In the genomic region with DNA sequence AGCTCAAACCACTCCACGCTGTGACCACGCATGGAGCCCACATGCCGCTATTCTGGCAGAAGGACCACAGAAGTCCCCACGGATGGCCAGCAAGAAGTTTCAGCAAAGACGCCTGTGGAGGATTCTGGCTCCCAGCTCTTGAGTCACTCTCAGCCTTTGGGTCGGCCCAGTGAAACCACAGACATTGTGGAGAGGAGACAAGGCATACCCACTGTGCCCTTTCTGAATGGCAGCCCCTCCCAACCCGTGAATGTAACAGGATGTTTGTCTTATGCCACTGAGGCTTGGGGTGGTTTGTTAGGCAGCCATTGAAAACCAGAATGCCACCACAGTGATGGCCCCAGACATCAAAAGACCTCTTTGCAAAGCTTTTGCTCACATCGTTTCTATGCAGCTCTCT, we compare ENCODE assay signal across 16 cellular contexts. TPM values are rescaled to one million over a fixed set of nuclear protein-coding genes. Genes with fewer than 3 reads are reported as not detected.
DNase-seq lines count a peak whose midpoint lies in the region; ATAC-seq, FAIRE-seq and TF ChIP-seq lines count a peak whose summit lies in the region.
"Had no signal": no experiment of that assay in that cellular context is flagged by ENCODE, and none has a peak within 500 bp of the region (broad histone marks: within the 10 kb centered on the region; RNA-seq: fewer than 3 reads in every experiment).

No MANE protein-coding gene starts in this region.

- 79% methylated on average over 8 of the region's 8 CpGs for whole genome bisulfite sequencing in right cardiac atrium
- 70 to 78% (median 77%) methylated on average over 8 of the region's 8 CpGs for WGBS in psoas muscle, 3 donors

- no peak for ATAC-seq in right cardiac atrium
- no peak for ATAC-seq in psoas muscle

- peaks cover 7% of the 10 kb centered on the region for H3K4me1 ChIP-seq in right cardiac atrium (ENCODE audit: control insufficient read depth, insufficient read depth, low read length)
- peaks cover 53% of the 10 kb centered on the region for H3K4me1 ChIP-seq in left ventricle myocardium inferior
- H3K4me1 ChIP-seq in psoas muscle: peaks cover 91% of the 10 kb centered on the region

- CTCF ChIA-PET in MCF 10A (lab: Yijun Ruan, JAX): interaction anchor here (0.5 to 0.6 kb wide), 2 partner anchors 396 to 486 kb away, joined by 3 to 4 read pairs; no protein-coding TSS in a partner anchor

- peaks cover 9% of the 10 kb centered on the region for H3K4me1 Mint-ChIP-seq in MCF 10A (ENCODE audit: insufficient read depth, unreplicated experiment)

- H3K9me3 Mint-ChIP-seq in MCF 10A (ENCODE audit: unreplicated experiment): no peaks in the 10 kb centered on the region

- H3K4me3 ChIP-seq in right cardiac atrium (ENCODE audit: low read length) (no peak overlapping the region), left ventricle myocardium inferior (no peak overlapping the region), bronchial epithelial cell (ENCODE audit: low read depth, low read length) (no peak overlapping the region), psoas muscle (no peak overlapping the region)
- H3K4me3 ChIP-seq: MG63, PC-9 had no signal

- peak; percentile 13 for FAIRE-seq in bronchial epithelial cell (lab: Jason Lieb, UNC)

- POLR2A ChIA-PET in MCF 10A (lab: Yijun Ruan, JAX): no interaction called here

- no peak for TF ChIP-seq CTCF in left ventricle myocardium inferior (IDR thresholded peaks at IDR 0.05; ENCODE audit: borderline replicate concordance)
- TF ChIP-seq CTCF in bronchial epithelial cell (IDR thresholded peaks at IDR 0.05; ENCODE audit: insufficient read depth, low read length, severe bottlenecking): no peak
- TF ChIP-seq CTCF in psoas muscle (IDR thresholded peaks at IDR 0.05): no peak
- TF ChIP-seq CTCF in MCF 10A (IDR thresholded peaks at IDR 0.05; ENCODE audit: unreplicated experiment): no peak

- no peaks in the 10 kb centered on the region for H3K27me3 ChIP-seq in right cardiac atrium (ENCODE audit: control insufficient read depth, insufficient read depth)
- no peaks in the 10 kb centered on the region for H3K27me3 ChIP-seq in left ventricle myocardium inferior (ENCODE audit: low read depth)
- H3K27me3 ChIP-seq in bronchial epithelial cell (ENCODE audit: control insufficient read depth, insufficient read depth, low read length): no peaks in the 10 kb centered on the region
- H3K27me3 ChIP-seq in psoas muscle (ENCODE audit: insufficient read depth in 3 of 3, low read length in 2 of 3): no peaks in the 10 kb centered on the region
- H3K27me3 ChIP-seq: MG63 had no signal

- no peak overlapping the region for H3K4me3 Mint-ChIP-seq in MCF 10A (ENCODE audit: unreplicated experiment)
- H3K4me3 Mint-ChIP-seq: B cell had no signal

- peak in 2 of 3 donors; percentile 11 to 36 for DNase-seq in right cardiac atrium
- DNase-seq in left ventricle myocardium inferior: no peak
- no peak for DNase-seq in bronchial epithelial cell (ENCODE audit: low read depth)
- DNase-seq in psoas muscle: peak; percentile 12 to 56
- no peak for DNase-seq in MCF 10A (ENCODE audit: unreplicated experiment)
- DNase-seq in putamen (ENCODE audit: low spot score): no peak
- DNase-seq in DMS114 treated with DMSO at 0.1 percent for 48 hours (lab: John Stamatoyannopoulos, UW; ENCODE audit: unreplicated experiment): no peak
- DNase-seq: DMS153, H7, MG63, NCI-H1105, NCI-H187, NCI-H446, PC-9 had no signal

- H3K36me3 Mint-ChIP-seq in MCF 10A (ENCODE audit: insufficient read depth, unreplicated experiment): peaks cover 12% of the 10 kb centered on the region

- H3K27me3 Mint-ChIP-seq in MCF 10A (ENCODE audit: insufficient read depth, unreplicated experiment): peaks cover 11% of the 10 kb centered on the region

- H3K27ac ChIP-seq in right cardiac atrium (ENCODE audit: low read length): no peak overlapping the region
- H3K27ac ChIP-seq in left ventricle myocardium inferior (replicated peaks): no peak overlapping the region
- peak overlapping the region; percentile 98 for H3K27ac ChIP-seq in psoas muscle
- H3K27ac ChIP-seq: KMS-11, PC-9 had no signal

- intact Hi-C loops in right cardiac atrium (cut with DNase I): no loop called here
- intact Hi-C loops in left ventricle myocardium inferior (cut with micrococcal nuclease): no loop called here
- intact Hi-C loops in psoas muscle (cut with DNase I): loop anchor here in 1 of 2 donors (5.0 kb wide), 1 partner anchor 41 kb away; a partner anchor contains a TSS
- intact Hi-C loops in MCF 10A (cut with micrococcal nuclease): no loop called here

- no peak overlapping the region for H3K27ac Mint-ChIP-seq in MCF 10A (ENCODE audit: low read depth, unreplicated experiment)
- H3K27ac Mint-ChIP-seq: B cell had no signal

- H3K9me3 ChIP-seq in right cardiac atrium (ENCODE audit: control insufficient read depth, low read length): no peaks in the 10 kb centered on the region
- H3K9me3 ChIP-seq in left ventricle myocardium inferior (replicated peaks): no peaks in the 10 kb centered on the region
- H3K9me3 ChIP-seq in psoas muscle: no peaks in the 10 kb centered on the region
- H3K9me3 ChIP-seq: MG63 had no signal

- H3K36me3 ChIP-seq in left ventricle myocardium inferior (no peaks in the 10 kb centered on the region), bronchial epithelial cell (ENCODE audit: control insufficient read depth, insufficient read depth, low read length) (no peaks in the 10 kb centered on the region), psoas muscle (ENCODE audit: insufficient read depth in 1 of 2, low read depth in 1 of 2) (peaks cover 0 to 27% of the 10 kb centered on the region in 2 donors)
- H3K36me3 ChIP-seq: MG63 had no signal

- BruUV-seq in MCF 10A (replicated peaks; lab: Mats Ljungman, UMichigan): no TSS peak

RNA-seq across cellular contexts. Expression of a gene that starts 42.7 kb away (rescaled TPM):
- total RNA-seq in right cardiac atrium: 10 to 100 TPM in 2 of 4 donors, 1 to 10 TPM in 2; 6.2 to 17.4 (median 9.6) TPM
- 4.2 TPM for polyA plus RNA-seq in right cardiac atrium
- total RNA-seq in left ventricle myocardium inferior: 43.5 TPM
- total RNA-seq in bronchial epithelial cell: 1.1 and 2.8 TPM in 2 replicates
- total RNA-seq in psoas muscle: 100 to 1,000 TPM; 127 to 956 (median 461) TPM
- 100 to 1,000 TPM in 2 of 3 donors, 10 to 100 TPM in 1; 82.2 to 295 (median 123) TPM for polyA plus RNA-seq in psoas muscle
- 5.3 and 5.4 TPM in 2 replicates for total RNA-seq in MCF 10A (2022)

Comparison
In these comparisons a context has a peak if more than half of its experiments do, and no peak if none do; other contexts are left out.
1. DNase-seq: peak in right cardiac atrium (2 of 3) and psoas muscle (2 of 2); none in left ventricle myocardium inferior (single experiment), bronchial epithelial cell (single experiment), MCF 10A (single experiment), putamen (single experiment) and DMS114 treated with DMSO at 0.1 percent for 48 hours (single experiment).